In the genomic region with DNA sequence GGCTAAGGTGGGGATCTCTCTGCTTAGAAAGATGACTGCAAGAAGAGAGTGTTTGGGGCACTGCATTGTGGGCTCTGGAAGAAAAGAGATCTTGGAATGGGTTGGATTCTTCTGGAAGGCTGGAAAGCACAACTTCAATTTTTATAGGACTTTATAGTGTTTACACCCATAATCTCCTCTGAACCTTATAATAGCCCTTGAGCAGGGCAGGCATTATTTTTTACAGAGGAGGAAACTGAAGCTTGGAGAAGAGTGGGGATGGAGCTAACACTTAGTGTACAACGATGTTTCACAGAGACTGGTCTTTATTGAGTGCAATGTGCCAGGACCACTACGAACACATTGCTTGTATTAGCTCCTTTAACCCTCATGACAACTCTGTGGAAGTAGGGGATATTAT, we compare ENCODE assay signal across 1 cellular context.
TF ChIP-seq lines count a peak whose summit lies in the region.

No MANE protein-coding gene starts in this region.

TF ChIP-seq in A549, 52 proteins besides CTCF, POLR2A, EP300 and RAD21 (continued from another document):
- no peak for TF ChIP-seq REST (IDR thresholded peaks at IDR 0.05)
- TF ChIP-seq RARB (CRISPR knock-in tag; IDR thresholded peaks at IDR 0.05) = no peak
- TF ChIP-seq SMC3 (IDR thresholded peaks at IDR 0.05) = no peak
- TF ChIP-seq FOXS1 (CRISPR knock-in tag; IDR thresholded peaks at IDR 0.05) = no peak
- TF ChIP-seq, protein P1, sequence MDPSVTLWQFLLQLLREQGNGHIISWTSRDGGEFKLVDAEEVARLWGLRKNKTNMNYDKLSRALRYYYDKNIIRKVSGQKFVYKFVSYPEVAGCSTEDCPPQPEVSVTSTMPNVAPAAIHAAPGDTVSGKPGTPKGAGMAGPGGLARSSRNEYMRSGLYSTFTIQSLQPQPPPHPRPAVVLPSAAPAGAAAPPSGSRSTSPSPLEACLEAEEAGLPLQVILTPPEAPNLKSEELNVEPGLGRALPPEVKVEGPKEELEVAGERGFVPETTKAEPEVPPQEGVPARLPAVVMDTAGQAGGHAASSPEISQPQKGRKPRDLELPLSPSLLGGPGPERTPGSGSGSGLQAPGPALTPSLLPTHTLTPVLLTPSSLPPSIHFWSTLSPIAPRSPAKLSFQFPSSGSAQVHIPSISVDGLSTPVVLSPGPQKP (IDR thresholded peaks at IDR 0.05; ENCODE audit: low read depth, low read length) = no peak
